ENCODE assay signal across 8 cellular contexts in genomic region chr16:88456356-88457292, GRCh38. TPM values are rescaled to one million over a fixed set of nuclear protein-coding genes. Genes with fewer than 3 reads are reported as not detected.
DNase-seq lines count a peak whose midpoint lies in the region; ATAC-seq and TF ChIP-seq lines count a peak whose summit lies in the region.

No MANE protein-coding gene starts in this region.

- in situ Hi-C loops in astrocyte of the spinal cord (cut with HindIII; ENCODE audit: low sequenced_read_pairs), result no loop called here

- H3K9me2 ChIP-seq in DOHH2 (replicated peaks; ENCODE audit: control insufficient read depth, low read length), result no peaks in the 10 kb centered on the region

- intact Hi-C loops in upper lobe of right lung (cut with DNase I), result no loop called here

- H3K27me3 Mint-ChIP-seq in neural crest cell (ENCODE audit: low read depth), result peaks cover 26% of the 10 kb centered on the region

- no peaks in the 10 kb centered on the region for H3K36me3 Mint-ChIP-seq in neural crest cell (ENCODE audit: low read depth)

- no peak overlapping the region for H3K27ac Mint-ChIP-seq in neural crest cell (ENCODE audit: unreplicated experiment)

- H3K79me2 ChIP-seq in DOHH2 (ENCODE audit: control insufficient read depth, low read length), result no peaks in the 10 kb centered on the region

- H3K4me3 Mint-ChIP-seq in neural crest cell, result peak overlapping the region; percentile 83

- H3K4me2 ChIP-seq in DOHH2 (ENCODE audit: low read length), result peak overlapping the region; percentile 30; the same call in 1 of the 2 replicates

- no peaks in the 10 kb centered on the region for H3F3A ChIP-seq in DOHH2 (ENCODE audit: control insufficient read depth, insufficient read depth)

- H3K27ac ChIP-seq in DOHH2 (ENCODE audit: low read depth, low read length), result no peak overlapping the region
- H3K27ac ChIP-seq in RWPE2 (ENCODE audit: poor library complexity, severe bottlenecking), result no peak overlapping the region
- peak overlapping the region; percentile 71 for H3K27ac ChIP-seq in upper lobe of right lung
- H3K27ac ChIP-seq in foreskin keratinocyte, result no peak overlapping the region

- H3K27me3 ChIP-seq in DOHH2 (ENCODE audit: control insufficient read depth, low read length), result peaks cover 36% of the 10 kb centered on the region
- no peaks in the 10 kb centered on the region for H3K27me3 ChIP-seq in RWPE2 (ENCODE audit: insufficient read depth, poor library complexity, severe bottlenecking)
- H3K27me3 ChIP-seq in upper lobe of right lung, result no peaks in the 10 kb centered on the region
- no peaks in the 10 kb centered on the region for H3K27me3 ChIP-seq in foreskin keratinocyte

- peaks cover 3% of the 10 kb centered on the region; the same call in 1 of the 2 replicates for H4K20me1 ChIP-seq in DOHH2 (ENCODE audit: control insufficient read depth, insufficient read depth, low read depth, low read length)

- H3K4me1 Mint-ChIP-seq in neural crest cell, result peaks cover 8% of the 10 kb centered on the region

- H3K4me1 ChIP-seq in DOHH2 (ENCODE audit: control insufficient read depth, low read length) (peaks cover 31% of the 10 kb centered on the region), RWPE2 (ENCODE audit: insufficient read depth, poor library complexity, severe bottlenecking) (peaks cover 3% of the 10 kb centered on the region), upper lobe of right lung (peaks cover 26% of the 10 kb centered on the region), foreskin keratinocyte (no peaks in the 10 kb centered on the region)

- ATAC-seq in RWPE2 (ENCODE audit: low read depth) (no peak), upper lobe of right lung (no peak), GM18498 (IDR thresholded peaks at IDR 0.05; ENCODE audit: unreplicated experiment) (no peak), foreskin keratinocyte (no peak), HG03469 (IDR thresholded peaks at IDR 0.05; ENCODE audit: unreplicated experiment) (no peak)

- H3K36me3 ChIP-seq in DOHH2 (ENCODE audit: control insufficient read depth, low read length) (no peaks in the 10 kb centered on the region), RWPE2 (ENCODE audit: low read depth) (no peaks in the 10 kb centered on the region), upper lobe of right lung (no peaks in the 10 kb centered on the region)

- H3K4me3 ChIP-seq in DOHH2 (ENCODE audit: low read length) (no peak overlapping the region), RWPE2 (ENCODE audit: severe bottlenecking) (peak overlapping the region; percentile 40), astrocyte of the spinal cord (ENCODE audit: low read depth, low read length) (peak overlapping the region; percentile 40), upper lobe of right lung (peak overlapping the region; percentile 63)

- H3K9me3 Mint-ChIP-seq in neural crest cell, result no peaks in the 10 kb centered on the region

- TF ChIP-seq CTCF in DOHH2 (IDR thresholded peaks at IDR 0.05; ENCODE audit: low read depth, low read length, poor library complexity, severe bottlenecking) (no peak), RWPE2 (IDR thresholded peaks at IDR 0.05; ENCODE audit: poor library complexity, severe bottlenecking) (no peak), astrocyte of the spinal cord (IDR thresholded peaks at IDR 0.05; ENCODE audit: low read depth, low read length) (no peak), neural crest cell (conservative IDR thresholded peaks at IDR 0.05) (no peak), upper lobe of right lung (IDR thresholded peaks at IDR 0.05) (no peak), foreskin keratinocyte (conservative IDR thresholded peaks at IDR 0.05) (no peak)

- H3K9me3 ChIP-seq in DOHH2 (ENCODE audit: control insufficient read depth, insufficient read depth, low read length), result no peaks in the 10 kb centered on the region
- H3K9me3 ChIP-seq in RWPE2 (ENCODE audit: severe bottlenecking), result no peaks in the 10 kb centered on the region
- no peaks in the 10 kb centered on the region for H3K9me3 ChIP-seq in upper lobe of right lung

- no peak for DNase-seq in RWPE2 (ENCODE audit: low spot score)
- DNase-seq in astrocyte of the spinal cord (ENCODE audit: low read depth, low spot score), result no peak
- no peak for DNase-seq in neural crest cell (ENCODE audit: low read depth, low spot score)
- DNase-seq in upper lobe of right lung, result no peak
- no peak for DNase-seq in foreskin keratinocyte

RNA-seq across cellular contexts. Expression of gene ZFPM1, which starts 3.5 kb away (rescaled TPM):
- total RNA-seq in neural crest cell, result 11.1 and 11.2 TPM in 2 replicates
- total RNA-seq in upper lobe of right lung, result 8.4 TPM
- total RNA-seq in foreskin keratinocyte, result 4.4 and 4.8 TPM in 2 replicates
- polyA plus RNA-seq in foreskin keratinocyte, result 2.9 and 3.0 TPM in 2 replicates
